13 cellular contexts compared by ENCODE assay signal in the genomic region with DNA sequence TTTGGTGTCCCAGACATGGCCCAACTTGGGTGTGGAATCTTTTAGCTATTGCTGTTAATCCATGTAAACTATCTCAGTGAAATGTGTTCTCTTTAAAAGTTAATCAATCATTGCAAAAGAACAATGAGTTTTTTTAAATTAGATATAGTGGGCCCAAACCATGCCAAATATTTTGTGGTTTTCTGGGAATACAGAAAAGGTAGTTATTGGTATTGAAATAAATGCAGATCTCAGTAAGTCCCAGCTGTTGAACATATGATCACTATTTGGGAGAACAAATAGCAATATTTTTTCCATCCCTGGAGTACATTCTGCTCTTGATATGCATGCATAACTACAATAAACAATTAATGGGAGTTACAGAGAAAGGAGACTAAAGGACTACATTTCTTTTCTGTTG. TPM values are rescaled to one million over a fixed set of nuclear protein-coding genes. Genes with fewer than 3 reads are reported as not detected.
"Had no signal": no experiment of that assay in that cellular context is flagged by ENCODE, and none has a peak within 500 bp of the region (broad histone marks: within the 10 kb centered on the region; RNA-seq: fewer than 3 reads in every experiment).

No MANE protein-coding gene starts in this region.

- H3K4me1 ChIP-seq: transverse colon, vagina had no signal

- H3K27ac ChIP-seq: adrenal gland, heart right ventricle, left ventricle myocardium inferior, skin epidermis, transverse colon, vagina had no signal

- H3K36me3 ChIP-seq: adrenal gland, heart right ventricle, left ventricle myocardium inferior, transverse colon, vagina had no signal

- FAIRE-seq: TTC549 had no signal

- H3K27me3 ChIP-seq: adrenal gland, heart right ventricle, transverse colon, vagina had no signal

- ATAC-seq: heart right ventricle had no signal

- H3K9me3 ChIP-seq: adrenal gland, heart right ventricle, left ventricle myocardium inferior, transverse colon, vagina had no signal

- DNase-seq: activated CD4-positive, alpha-beta T cell treated with anti-CD3 and anti-CD28 coated beads, Interleukin-2, amount 50 U/mL, for 48 hours; activated gamma-delta T cell; adrenal gland; dermis blood vessel endothelial cell; effector memory CD4-positive, alpha-beta T cell; heart right ventricle; kidney glomerular epithelial cell; left ventricle myocardium inferior; occipital lobe; transverse colon had no signal

- H3K4me3 ChIP-seq: adrenal gland, heart right ventricle, left ventricle myocardium inferior, skin epidermis, transverse colon, vagina had no signal

RNA-seq across cellular contexts. Expression of gene LEKR1, which starts 36.0 kb away (rescaled TPM):
- total RNA-seq: vagina had no signal
